Comparison of ENCODE assay signal across 18 cellular contexts in the genomic region with DNA sequence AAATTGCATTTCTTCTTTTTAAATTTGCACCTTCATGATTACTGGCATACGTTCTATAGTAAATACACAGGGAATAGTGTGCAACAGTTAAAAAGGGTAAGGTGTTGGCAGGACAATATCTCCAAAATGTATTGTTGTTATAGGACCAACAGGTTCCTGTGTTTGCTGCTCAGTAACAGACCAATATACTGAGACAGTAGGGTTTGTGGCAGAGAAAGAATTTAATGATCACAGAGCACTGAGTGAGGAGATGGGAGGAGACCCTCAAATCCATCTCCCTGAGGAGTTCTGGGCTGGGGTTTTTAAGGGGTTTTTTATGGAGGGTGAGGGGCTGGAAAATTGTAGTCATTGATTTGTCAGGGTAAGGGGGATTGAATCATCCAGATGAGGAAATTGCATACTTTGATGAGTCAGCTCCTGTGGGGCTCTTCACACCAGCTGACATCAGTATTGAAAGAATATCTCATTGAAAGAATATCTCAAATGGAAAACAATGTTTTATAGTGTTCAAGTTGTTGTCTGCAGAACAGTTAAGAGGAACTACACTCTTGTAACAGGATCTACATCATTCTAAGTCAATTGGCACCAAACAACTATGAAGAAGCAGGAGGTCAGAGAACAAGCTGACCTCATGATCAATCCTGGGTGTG.
DNase-seq lines count a peak whose midpoint lies in the region; ATAC-seq and TF ChIP-seq lines count a peak whose summit lies in the region.
"Had no signal": no experiment of that assay in that cellular context is flagged by ENCODE, and none has a peak within 500 bp of the region (broad histone marks: within the 10 kb centered on the region; RNA-seq: fewer than 3 reads in every experiment).

No MANE protein-coding gene starts in this region.

- H3K9me2 ChIP-seq in PC-3 (replicated peaks; ENCODE audit: low read length), result no peaks in the 10 kb centered on the region

- no peaks in the 10 kb centered on the region for H3K9me3 ChIP-seq in PC-3 (ENCODE audit: low read length)
- H3K9me3 ChIP-seq: gastrocnemius medialis, mucosa of descending colon had no signal

- H3K9ac ChIP-seq in PC-3 (ENCODE audit: low read length), result peak overlapping the region; percentile 14; the same call in 1 of the 2 replicates
- H3K9ac ChIP-seq: parathyroid adenoma had no signal

- peak; percentile 31 for DNase-seq in activated naive CD4-positive, alpha-beta T cell treated with anti-CD3 and anti-CD28 coated beads, Interleukin-2, amount 50 U/mL, for 16 hours
- DNase-seq in activated naive CD4-positive, alpha-beta T cell (lab: John Stamatoyannopoulos, UW), result no peak
- peak; percentile 57 for DNase-seq in PC-3
- DNase-seq in choroid plexus epithelial cell (ENCODE audit: low read depth), result peak; percentile 74
- peak in 2 of 3 experiments; percentile 7 to 11 for DNase-seq in stimulated activated CD4-positive, alpha-beta T cell treated with anti-CD3 and anti-CD28 coated beads, TNF-alpha, amount 100 ng/mL, for 24 hours (ENCODE audit: low read depth in 3 of 3)
- no peak for DNase-seq in GM10248 (ENCODE audit: extremely low spot score)
- DNase-seq: AML-193, cortex of kidney, DMS79 treated with DMSO at 0.1 percent for 48 hours, gastrocnemius medialis, islet precursor cell, MM.1S, mucosa of descending colon had no signal

- H3K4me2 ChIP-seq in PC-3 (ENCODE audit: low read length), result peak overlapping the region; percentile 53; the same call in 1 of the 2 replicates

- H3K27ac ChIP-seq in PC-3 (ENCODE audit: low read length), result peak overlapping the region; percentile 69
- H3K27ac ChIP-seq: gastrocnemius medialis, parathyroid adenoma had no signal

- POLR2A ChIA-PET in PC-3 (lab: Charles Lee; ENCODE audit: unreplicated experiment) (no interaction called here), GM10248 (lab: Yijun Ruan, JAX) (no interaction called here)

- H2AFZ ChIP-seq in PC-3 (ENCODE audit: low read length), result no peak overlapping the region
- H2AFZ ChIP-seq: parathyroid adenoma had no signal

- no peaks in the 10 kb centered on the region for H4K20me1 ChIP-seq in PC-3 (ENCODE audit: low read length)

- H3K4me1 ChIP-seq in PC-3 (ENCODE audit: insufficient read depth, low read length), result peaks cover 62% of the 10 kb centered on the region

- BruUV-seq in PC-3 (replicated peaks; lab: Mats Ljungman, UMichigan), result no TSS peak

- H3K36me3 ChIP-seq in PC-3 (ENCODE audit: low read depth, low read length), result no peaks in the 10 kb centered on the region
- H3K36me3 ChIP-seq: gastrocnemius medialis had no signal

- H3K4me3 ChIP-seq in PC-3 (ENCODE audit: low read length) (no peak overlapping the region), choroid plexus epithelial cell (ENCODE audit: low read depth, low read length) (no peak overlapping the region)
- H3K4me3 ChIP-seq: gastrocnemius medialis, GM12878, mucosa of descending colon had no signal

- H3F3A ChIP-seq in PC-3 (ENCODE audit: low read length, unreplicated experiment), result no peaks in the 10 kb centered on the region

- H3K79me2 ChIP-seq in PC-3 (ENCODE audit: low read length), result no peaks in the 10 kb centered on the region
- H3K79me2 ChIP-seq: parathyroid adenoma had no signal

- intact Hi-C loops in PC-3 (cut with micrococcal nuclease), result loop anchor here (10.0 kb wide), 1 partner anchor 319 kb away; no protein-coding TSS in a partner anchor

- TF ChIP-seq CTCF in PC-3 (conservative IDR thresholded peaks at IDR 0.05; ENCODE audit: low read depth, low read length) (no peak), choroid plexus epithelial cell (conservative IDR thresholded peaks at IDR 0.05; ENCODE audit: low read depth, low read length) (no peak), GM10248 (IDR thresholded peaks at IDR 0.05; ENCODE audit: control extremely low read depth, extremely low read depth, low read depth, missing control alignments) (no peak)

- CTCF ChIA-PET in PC-3 (lab: Charles Lee) (no interaction called here), GM10248 (lab: Yijun Ruan, JAX) (no interaction called here)

- ATAC-seq in PC-3 (no peak; the same call in 1 of the 2 replicates), GM19324 (IDR thresholded peaks at IDR 0.05; ENCODE audit: low FRiP score, unreplicated experiment) (no peak), GM18861 (IDR thresholded peaks at IDR 0.05; ENCODE audit: unreplicated experiment) (no peak)
- ATAC-seq: gastrocnemius medialis; GM12878; mucosa of descending colon; stimulated activated memory B cell treated with anti-CD40 and anti-IgM and Interleukin-4, amounts not matched to agents 10 μg/mL and 1 μg/mL and 100 μg/mL, for 72 hours had no signal

- H3K27me3 ChIP-seq in PC-3 (ENCODE audit: low read length), result no peaks in the 10 kb centered on the region
- H3K27me3 ChIP-seq: gastrocnemius medialis had no signal

Comparison
In these comparisons a context has a peak if more than half of its experiments do, and no peak if none do; other contexts are left out.
1. DNase-seq: peak in activated naive CD4-positive, alpha-beta T cell treated with anti-CD3 and anti-CD28 coated beads, Interleukin-2, amount 50 U/mL, for 16 hours (single experiment), PC-3 (single experiment), choroid plexus epithelial cell (single experiment) and stimulated activated CD4-positive, alpha-beta T cell treated with anti-CD3 and anti-CD28 coated beads, TNF-alpha, amount 100 ng/mL, for 24 hours (2 of 3); none in activated naive CD4-positive, alpha-beta T cell (0 of 4) and GM10248 (single experiment).